Comparison of ENCODE assay signal across 1 cellular context in the genomic region with DNA sequence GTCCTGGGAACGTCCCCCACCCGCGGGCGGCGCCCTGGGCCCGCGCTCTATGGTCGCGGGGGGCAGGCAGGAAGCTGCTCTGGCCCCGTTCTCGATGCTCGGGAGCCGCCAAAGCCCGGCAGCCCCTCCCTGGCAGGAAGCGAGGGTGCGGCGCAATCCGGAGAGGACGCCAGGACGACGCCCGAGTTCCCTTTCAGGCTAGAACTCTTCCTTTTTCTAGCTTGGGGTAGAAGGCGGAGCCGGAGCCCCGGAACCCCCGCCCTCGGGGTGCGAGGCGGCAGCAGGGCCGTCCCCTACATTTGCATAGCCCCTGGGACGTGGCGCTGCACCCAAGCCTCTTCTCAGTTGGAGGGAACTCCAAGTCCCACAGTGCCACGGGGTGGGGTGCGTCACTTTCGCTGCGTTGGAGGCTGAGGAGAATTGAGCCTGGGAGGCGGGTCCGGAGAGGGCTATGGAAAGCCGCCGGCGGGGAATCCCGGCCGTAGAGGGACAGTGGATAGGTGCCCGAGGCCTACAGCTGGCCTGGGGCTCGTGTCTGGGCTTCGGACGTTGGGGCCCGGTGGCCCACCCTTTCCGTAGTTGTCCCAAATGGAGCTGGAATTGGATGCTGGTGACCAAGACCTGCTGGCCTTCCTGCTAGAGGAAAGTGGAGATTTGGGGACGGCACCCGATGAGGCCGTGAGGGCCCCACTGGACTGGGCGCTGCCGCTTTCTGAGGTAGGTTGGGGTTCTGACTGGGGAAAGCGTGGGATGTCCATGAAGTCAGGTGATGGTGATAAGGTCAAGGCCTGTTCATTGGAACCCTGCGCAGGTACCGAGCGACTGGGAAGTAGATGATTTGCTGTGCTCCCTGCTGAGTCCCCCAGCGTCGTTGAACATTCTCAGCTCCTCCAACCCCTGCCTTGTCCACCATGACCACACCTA.
TF ChIP-seq lines count a peak whose summit lies in the region.

A gene with protein sequence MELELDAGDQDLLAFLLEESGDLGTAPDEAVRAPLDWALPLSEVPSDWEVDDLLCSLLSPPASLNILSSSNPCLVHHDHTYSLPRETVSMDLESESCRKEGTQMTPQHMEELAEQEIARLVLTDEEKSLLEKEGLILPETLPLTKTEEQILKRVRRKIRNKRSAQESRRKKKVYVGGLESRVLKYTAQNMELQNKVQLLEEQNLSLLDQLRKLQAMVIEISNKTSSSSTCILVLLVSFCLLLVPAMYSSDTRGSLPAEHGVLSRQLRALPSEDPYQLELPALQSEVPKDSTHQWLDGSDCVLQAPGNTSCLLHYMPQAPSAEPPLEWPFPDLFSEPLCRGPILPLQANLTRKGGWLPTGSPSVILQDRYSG (plus strand): TSS at position 482 of the 924 bp plus-strand sequence. CDS start 107 bp downstream, at position 589.
A gene with protein sequence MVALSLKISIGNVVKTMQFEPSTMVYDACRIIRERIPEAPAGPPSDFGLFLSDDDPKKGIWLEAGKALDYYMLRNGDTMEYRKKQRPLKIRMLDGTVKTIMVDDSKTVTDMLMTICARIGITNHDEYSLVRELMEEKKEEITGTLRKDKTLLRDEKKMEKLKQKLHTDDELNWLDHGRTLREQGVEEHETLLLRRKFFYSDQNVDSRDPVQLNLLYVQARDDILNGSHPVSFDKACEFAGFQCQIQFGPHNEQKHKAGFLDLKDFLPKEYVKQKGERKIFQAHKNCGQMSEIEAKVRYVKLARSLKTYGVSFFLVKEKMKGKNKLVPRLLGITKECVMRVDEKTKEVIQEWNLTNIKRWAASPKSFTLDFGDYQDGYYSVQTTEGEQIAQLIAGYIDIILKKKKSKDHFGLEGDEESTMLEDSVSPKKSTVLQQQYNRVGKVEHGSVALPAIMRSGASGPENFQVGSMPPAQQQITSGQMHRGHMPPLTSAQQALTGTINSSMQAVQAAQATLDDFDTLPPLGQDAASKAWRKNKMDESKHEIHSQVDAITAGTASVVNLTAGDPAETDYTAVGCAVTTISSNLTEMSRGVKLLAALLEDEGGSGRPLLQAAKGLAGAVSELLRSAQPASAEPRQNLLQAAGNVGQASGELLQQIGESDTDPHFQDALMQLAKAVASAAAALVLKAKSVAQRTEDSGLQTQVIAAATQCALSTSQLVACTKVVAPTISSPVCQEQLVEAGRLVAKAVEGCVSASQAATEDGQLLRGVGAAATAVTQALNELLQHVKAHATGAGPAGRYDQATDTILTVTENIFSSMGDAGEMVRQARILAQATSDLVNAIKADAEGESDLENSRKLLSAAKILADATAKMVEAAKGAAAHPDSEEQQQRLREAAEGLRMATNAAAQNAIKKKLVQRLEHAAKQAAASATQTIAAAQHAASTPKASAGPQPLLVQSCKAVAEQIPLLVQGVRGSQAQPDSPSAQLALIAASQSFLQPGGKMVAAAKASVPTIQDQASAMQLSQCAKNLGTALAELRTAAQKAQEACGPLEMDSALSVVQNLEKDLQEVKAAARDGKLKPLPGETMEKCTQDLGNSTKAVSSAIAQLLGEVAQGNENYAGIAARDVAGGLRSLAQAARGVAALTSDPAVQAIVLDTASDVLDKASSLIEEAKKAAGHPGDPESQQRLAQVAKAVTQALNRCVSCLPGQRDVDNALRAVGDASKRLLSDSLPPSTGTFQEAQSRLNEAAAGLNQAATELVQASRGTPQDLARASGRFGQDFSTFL (N-terminal part only) (minus strand): TSS at position 11 of the 924 bp plus-strand sequence. CDS start 6,501 bp downstream, outside the sequence.

TF ChIP-seq in K562, 482 proteins besides CTCF, POLR2A, EP300 and RAD21 (continued from another document):
- TF ChIP-seq PHF21A (IDR thresholded peaks at IDR 0.05; ENCODE audit: borderline replicate concordance, low read depth) (no peak), ZKSCAN8 (CRISPR knock-in tag; IDR thresholded peaks at IDR 0.05) (no peak), FOXP1 (CRISPR knock-in tag; IDR thresholded peaks at IDR 0.05) (0 out of 2 replicates have a peak, but pooled peaks have one; percentile 24), NFRKB (IDR thresholded peaks at IDR 0.05; ENCODE audit: low read depth) (no peak), CBX3 (IDR thresholded peaks at IDR 0.05; ENCODE audit: borderline replicate concordance in 1 of 2, low read length in 2 of 2) (no peak), GTF2E2 (tag; IDR thresholded peaks at IDR 0.05) (no peak), PML (IDR thresholded peaks at IDR 0.05; ENCODE audit: low read length) (no peak), HDGF (IDR thresholded peaks at IDR 0.05) (no peak), ZNF263 (CRISPR knock-in tag; IDR thresholded peaks at IDR 0.05; ENCODE audit: borderline replicate concordance) (peak; percentile 84), KAT8 (IDR thresholded peaks at IDR 0.05; ENCODE audit: low read depth) (no peak), SREBF1 (IDR thresholded peaks at IDR 0.05; ENCODE audit: borderline replicate concordance, low read depth, low read length) (no peak), ZKSCAN1 (IDR thresholded peaks at IDR 0.05; ENCODE audit: low read depth, low read length) (0 out of 2 replicates have a peak, but pooled peaks have one; percentile 22), SREBF2 (CRISPR knock-in tag; IDR thresholded peaks at IDR 0.05) (no peak), ZEB2 (IDR thresholded peaks at IDR 0.05) (no peak), ZNF583 (CRISPR knock-in tag; IDR thresholded peaks at IDR 0.05) (no peak), NRF1 (conservative IDR thresholded peaks at IDR 0.05 in 1 of 2, IDR thresholded peaks at IDR 0.05 in 1 of 2) (peak; percentile 77 to 83), HMGN3 (IDR thresholded peaks at IDR 0.05; ENCODE audit: borderline replicate concordance, extremely low read depth, insufficient read length, low read depth, low read length) (peak; percentile 60), ZC3H4 (CRISPR knock-in tag; IDR thresholded peaks at IDR 0.05; ENCODE audit: borderline replicate concordance) (no peak)
- TF ChIP-seq, protein P1, sequence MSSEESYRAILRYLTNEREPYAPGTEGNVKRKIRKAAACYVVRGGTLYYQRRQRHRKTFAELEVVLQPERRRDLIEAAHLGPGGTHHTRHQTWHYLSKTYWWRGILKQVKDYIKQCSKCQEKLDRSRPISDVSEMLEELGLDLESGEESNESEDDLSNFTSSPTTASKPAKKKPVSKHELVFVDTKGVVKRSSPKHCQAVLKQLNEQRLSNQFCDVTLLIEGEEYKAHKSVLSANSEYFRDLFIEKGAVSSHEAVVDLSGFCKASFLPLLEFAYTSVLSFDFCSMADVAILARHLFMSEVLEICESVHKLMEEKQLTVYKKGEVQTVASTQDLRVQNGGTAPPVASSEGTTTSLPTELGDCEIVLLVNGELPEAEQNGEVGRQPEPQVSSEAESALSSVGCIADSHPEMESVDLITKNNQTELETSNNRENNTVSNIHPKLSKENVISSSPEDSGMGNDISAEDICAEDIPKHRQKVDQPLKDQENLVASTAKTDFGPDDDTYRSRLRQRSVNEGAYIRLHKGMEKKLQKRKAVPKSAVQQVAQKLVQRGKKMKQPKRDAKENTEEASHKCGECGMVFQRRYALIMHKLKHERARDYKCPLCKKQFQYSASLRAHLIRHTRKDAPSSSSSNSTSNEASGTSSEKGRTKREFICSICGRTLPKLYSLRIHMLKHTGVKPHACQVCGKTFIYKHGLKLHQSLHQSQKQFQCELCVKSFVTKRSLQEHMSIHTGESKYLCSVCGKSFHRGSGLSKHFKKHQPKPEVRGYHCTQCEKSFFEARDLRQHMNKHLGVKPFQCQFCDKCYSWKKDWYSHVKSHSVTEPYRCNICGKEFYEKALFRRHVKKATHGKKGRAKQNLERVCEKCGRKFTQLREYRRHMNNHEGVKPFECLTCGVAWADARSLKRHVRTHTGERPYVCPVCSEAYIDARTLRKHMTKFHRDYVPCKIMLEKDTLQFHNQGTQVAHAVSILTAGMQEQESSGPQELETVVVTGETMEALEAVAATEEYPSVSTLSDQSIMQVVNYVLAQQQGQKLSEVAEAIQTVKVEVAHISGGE (CRISPR knock-in tag; IDR thresholded peaks at IDR 0.05), result peak; percentile 53 to 96 (median 79); a peak in 5 of 6 replicates
- TF ChIP-seq, protein P2, sequence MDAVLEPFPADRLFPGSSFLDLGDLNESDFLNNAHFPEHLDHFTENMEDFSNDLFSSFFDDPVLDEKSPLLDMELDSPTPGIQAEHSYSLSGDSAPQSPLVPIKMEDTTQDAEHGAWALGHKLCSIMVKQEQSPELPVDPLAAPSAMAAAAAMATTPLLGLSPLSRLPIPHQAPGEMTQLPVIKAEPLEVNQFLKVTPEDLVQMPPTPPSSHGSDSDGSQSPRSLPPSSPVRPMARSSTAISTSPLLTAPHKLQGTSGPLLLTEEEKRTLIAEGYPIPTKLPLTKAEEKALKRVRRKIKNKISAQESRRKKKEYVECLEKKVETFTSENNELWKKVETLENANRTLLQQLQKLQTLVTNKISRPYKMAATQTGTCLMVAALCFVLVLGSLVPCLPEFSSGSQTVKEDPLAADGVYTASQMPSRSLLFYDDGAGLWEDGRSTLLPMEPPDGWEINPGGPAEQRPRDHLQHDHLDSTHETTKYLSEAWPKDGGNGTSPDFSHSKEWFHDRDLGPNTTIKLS (IDR thresholded peaks at IDR 0.05; ENCODE audit: borderline replicate concordance, low read depth), result peak; percentile 98
- TF ChIP-seq, protein P3, sequence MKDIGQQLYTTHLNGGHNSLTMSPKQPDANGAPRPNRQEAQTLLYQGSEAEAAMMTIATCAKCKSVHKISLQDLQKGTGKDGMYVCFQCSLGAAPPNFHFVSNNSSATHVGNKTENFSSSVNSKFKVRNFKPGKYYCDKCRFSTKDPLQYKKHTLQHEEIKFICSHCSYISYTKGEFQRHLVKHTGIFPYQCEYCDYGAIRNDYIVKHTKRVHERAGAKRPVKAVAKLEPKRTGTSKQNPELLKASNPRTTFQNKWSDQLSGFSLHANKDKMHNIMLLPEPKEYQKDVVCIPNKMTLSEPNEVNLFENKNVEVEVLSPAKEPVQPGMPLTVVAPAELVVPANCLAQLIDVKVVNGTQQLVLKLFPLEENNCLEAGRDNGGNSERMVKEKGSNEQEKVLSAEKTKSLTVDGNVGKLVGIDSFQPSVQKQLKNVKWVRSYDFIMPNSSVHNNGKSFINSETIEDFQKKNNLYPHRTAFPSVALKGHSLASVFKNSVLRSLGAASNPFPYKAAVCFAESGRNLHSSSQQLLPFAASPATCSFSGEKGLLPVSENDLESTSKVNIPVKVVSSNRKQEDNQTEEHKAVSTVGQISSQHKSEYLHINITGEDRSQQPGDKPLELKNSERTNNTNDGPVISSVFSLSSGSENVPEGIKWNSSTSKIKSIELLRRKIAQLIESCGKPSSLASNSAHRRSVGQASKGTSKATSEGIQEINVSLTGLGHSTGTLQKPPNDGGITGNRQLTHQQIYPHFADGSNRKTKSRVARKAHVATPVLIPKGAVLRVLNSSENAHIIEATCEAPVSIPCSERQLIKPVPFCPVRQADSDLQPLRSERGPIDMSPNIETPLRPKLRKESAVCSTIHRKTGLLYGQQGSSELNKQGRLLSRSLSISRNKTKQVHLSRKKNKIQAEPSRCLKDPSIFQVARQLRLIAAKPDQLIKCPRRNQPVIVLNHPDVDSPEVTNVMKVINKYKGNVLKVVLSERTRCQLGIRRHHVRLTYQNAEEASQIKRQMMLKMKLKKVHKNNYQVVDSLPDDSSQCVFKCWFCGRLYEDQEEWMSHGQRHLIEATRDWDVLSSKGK (CRISPR knock-in tag; IDR thresholded peaks at IDR 0.05), result no peak
- TF ChIP-seq, protein P4, sequence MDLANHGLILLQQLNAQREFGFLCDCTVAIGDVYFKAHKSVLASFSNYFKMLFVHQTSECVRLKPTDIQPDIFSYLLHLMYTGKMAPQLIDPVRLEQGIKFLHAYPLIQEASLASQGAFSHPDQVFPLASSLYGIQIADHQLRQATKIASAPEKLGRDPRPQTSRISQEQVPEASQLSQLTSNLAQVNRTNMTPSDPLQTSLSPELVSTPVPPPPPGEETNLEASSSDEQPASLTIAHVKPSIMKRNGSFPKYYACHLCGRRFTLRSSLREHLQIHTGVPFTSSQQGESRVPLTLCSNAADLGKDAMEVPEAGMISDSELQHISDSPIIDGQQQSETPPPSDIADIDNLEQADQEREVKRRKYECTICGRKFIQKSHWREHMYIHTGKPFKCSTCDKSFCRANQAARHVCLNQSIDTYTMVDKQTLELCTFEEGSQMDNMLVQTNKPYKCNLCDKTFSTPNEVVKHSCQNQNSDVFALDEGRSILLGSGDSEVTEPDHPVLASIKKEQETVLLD (IDR thresholded peaks at IDR 0.05), result no peak
- TF ChIP-seq, protein P5, sequence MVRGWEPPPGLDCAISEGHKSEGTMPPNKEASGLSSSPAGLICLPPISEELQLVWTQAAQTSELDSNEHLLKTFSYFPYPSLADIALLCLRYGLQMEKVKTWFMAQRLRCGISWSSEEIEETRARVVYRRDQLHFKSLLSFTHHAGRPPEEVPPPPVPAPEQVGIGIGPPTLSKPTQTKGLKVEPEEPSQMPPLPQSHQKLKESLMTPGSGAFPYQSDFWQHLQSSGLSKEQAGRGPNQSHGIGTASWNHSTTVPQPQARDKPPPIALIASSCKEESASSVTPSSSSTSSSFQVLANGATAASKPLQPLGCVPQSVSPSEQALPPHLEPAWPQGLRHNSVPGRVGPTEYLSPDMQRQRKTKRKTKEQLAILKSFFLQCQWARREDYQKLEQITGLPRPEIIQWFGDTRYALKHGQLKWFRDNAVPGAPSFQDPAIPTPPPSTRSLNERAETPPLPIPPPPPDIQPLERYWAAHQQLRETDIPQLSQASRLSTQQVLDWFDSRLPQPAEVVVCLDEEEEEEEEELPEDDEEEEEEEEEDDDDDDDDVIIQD (CRISPR knock-in tag; IDR thresholded peaks at IDR 0.05), result no peak
TF ChIP-seq in K562: peak in this region for 99.
